ENCODE assay signal across 1 cellular context in the genomic region with DNA sequence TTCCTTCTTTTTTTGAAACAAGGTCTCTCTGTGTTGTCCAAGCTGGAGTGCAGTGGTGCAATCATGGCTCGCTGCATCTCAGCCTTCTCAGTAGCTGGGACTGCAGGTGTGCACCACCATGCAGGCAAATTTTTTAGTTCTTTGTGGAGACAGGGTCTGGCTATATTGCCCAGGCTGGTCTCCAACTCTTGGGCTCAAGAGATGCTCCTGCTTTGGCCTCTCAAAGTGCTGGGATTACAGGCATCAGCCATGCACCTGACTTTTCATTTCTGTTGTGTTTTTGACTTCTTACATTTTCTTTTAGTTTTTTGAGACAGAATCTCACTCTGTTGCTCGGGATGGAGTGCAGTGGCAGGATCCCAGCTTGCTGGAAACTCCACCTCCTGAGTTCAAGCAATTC.
TF ChIP-seq lines count a peak whose summit lies in the region.

No MANE protein-coding gene starts in this region.

TF ChIP-seq in K562, 482 proteins besides CTCF, POLR2A, EP300 and RAD21:
- 0 out of 2 replicates have a peak, but pooled peaks have one; percentile 22 for TF ChIP-seq ZNF121 (CRISPR knock-in tag; conservative IDR thresholded peaks at IDR 0.05)
TF ChIP-seq in K562: peak in this region for 1; not testable (repeated sequence) for 481.
